In genomic region chr15:52078197-52078875, GRCh38 we compare ENCODE assay signal across 13 cellular contexts. TPM values are rescaled to one million over a fixed set of nuclear protein-coding genes. Genes with fewer than 3 reads are reported as not detected.
DNase-seq lines count a peak whose midpoint lies in the region; ATAC-seq, FAIRE-seq and TF ChIP-seq lines count a peak whose summit lies in the region.
"Had no signal": no experiment of that assay in that cellular context is flagged by ENCODE, and none has a peak within 500 bp of the region (broad histone marks: within the 10 kb centered on the region; RNA-seq: fewer than 3 reads in every experiment).

No MANE protein-coding gene starts in this region.

- 77% methylated on average over 5 of the region's 10 CpGs; no CpG with 5 or more reads in 1 of the 2 experiments for WGBS in IMR-90 (ENCODE audit: extremely low coverage in 2 of 2, insufficient read length in 1 of 2), 2 experiments
- WGBS in smooth muscle cell (ENCODE audit: low lambda C conversion rate) = 87% methylated on average over 10 of the region's 10 CpGs

- H3K27ac ChIP-seq in IMR-90 (ENCODE audit: insufficient read depth, low read length) (no peak overlapping the region), astrocyte (ENCODE audit: low read depth, low read length) (no peak overlapping the region), smooth muscle cell (ENCODE audit: low read depth) (peak overlapping the region; percentile 94)

- H4K5ac ChIP-seq in IMR-90 (ENCODE audit: low read depth, low read length) = no peak overlapping the region

- peak overlapping the region; percentile 30; the same call in 1 of the 2 replicates for H3K4ac ChIP-seq in IMR-90 (ENCODE audit: low read depth, low read length)

- TF ChIP-seq POLR2A in IMR-90 (IDR thresholded peaks at IDR 0.05; ENCODE audit: low read depth, low read length) = no peak

- ATAC-seq in IMR-90 (ENCODE audit: low read depth) (no peak), left colon (peak; percentile 9)

- H4K20me1 ChIP-seq in IMR-90 (ENCODE audit: insufficient read depth, low read length) = no peaks in the 10 kb centered on the region
- H4K20me1 ChIP-seq in astrocyte (ENCODE audit: insufficient read depth, low read length) = no peaks in the 10 kb centered on the region
- no peaks in the 10 kb centered on the region for H4K20me1 ChIP-seq in smooth muscle cell (ENCODE audit: low read depth)

- no peak overlapping the region for H3K14ac ChIP-seq in IMR-90 (replicated peaks; ENCODE audit: low read depth, low read length)

- TF ChIP-seq CTCF in IMR-90 (conservative IDR thresholded peaks at IDR 0.05; ENCODE audit: low read depth, low read length) (no peak), astrocyte (IDR thresholded peaks at IDR 0.05; ENCODE audit: insufficient read depth, low read depth, low read length) (no peak), smooth muscle cell (IDR thresholded peaks at IDR 0.05; ENCODE audit: borderline replicate concordance, insufficient read depth, poor library complexity, severe bottlenecking) (no peak)

- no peak overlapping the region for H2BK5ac ChIP-seq in IMR-90 (ENCODE audit: low read depth, low read length, poor library complexity, severe bottlenecking)

- no peak for FAIRE-seq in astrocyte (lab: Jason Lieb, UNC)

- no peak overlapping the region for H3K56ac ChIP-seq in IMR-90 (ENCODE audit: extremely low read depth, insufficient read depth, low read length)

- peak overlapping the region; percentile 95 for H3K27ac Mint-ChIP-seq in astrocyte (ENCODE audit: unreplicated experiment)
- H3K27ac Mint-ChIP-seq: activated CD4-positive, alpha-beta memory T cell treated with anti-CD3 and anti-CD28 coated beads, Interleukin-2, amount 10 ng/mL, durations not matched to agents 7 days and 5 days had no signal

- peak overlapping the region; percentile 52; the same call in 2 of the 3 replicates for H2BK15ac ChIP-seq in IMR-90 (ENCODE audit: low read depth, low read length)

- H3K4me3 Mint-ChIP-seq in astrocyte (ENCODE audit: unreplicated experiment) = no peak overlapping the region
- H3K4me3 Mint-ChIP-seq: activated CD4-positive, alpha-beta memory T cell treated with anti-CD3 and anti-CD28 coated beads, Interleukin-2, amount 10 ng/mL, durations not matched to agents 7 days and 5 days had no signal

- H3K79me2 ChIP-seq in astrocyte (ENCODE audit: insufficient read depth, low read length) (no peaks in the 10 kb centered on the region), smooth muscle cell (ENCODE audit: low read depth) (no peaks in the 10 kb centered on the region)

- H3K4me2 ChIP-seq in IMR-90 (ENCODE audit: low read depth, low read length) (no peak overlapping the region), astrocyte (ENCODE audit: low read length) (no peak overlapping the region), smooth muscle cell (no peak overlapping the region)

- no peak overlapping the region for H3K18ac ChIP-seq in IMR-90 (ENCODE audit: low read depth, low read length)

- H3K36me3 Mint-ChIP-seq in astrocyte (ENCODE audit: low read depth, unreplicated experiment) = no peaks in the 10 kb centered on the region

- peaks cover 32% of the 10 kb centered on the region for H3K4me1 Mint-ChIP-seq in astrocyte (ENCODE audit: low read depth, unreplicated experiment)

- peaks cover 16% of the 10 kb centered on the region for H3K4me1 ChIP-seq in IMR-90 (ENCODE audit: control insufficient read depth, insufficient read depth, low read length)
- H3K4me1 ChIP-seq in astrocyte (ENCODE audit: insufficient read depth, low read length) = peaks cover 11% of the 10 kb centered on the region
- peaks cover 14% of the 10 kb centered on the region for H3K4me1 ChIP-seq in smooth muscle cell (ENCODE audit: low read depth)

- no peaks in the 10 kb centered on the region for H3K36me3 ChIP-seq in IMR-90 (ENCODE audit: control insufficient read depth, insufficient read depth, low read length)
- no peaks in the 10 kb centered on the region for H3K36me3 ChIP-seq in astrocyte (ENCODE audit: insufficient read depth, low read length)
- no peaks in the 10 kb centered on the region for H3K36me3 ChIP-seq in smooth muscle cell (ENCODE audit: low read depth)

- peak overlapping the region; percentile 45 for H2AK9ac ChIP-seq in IMR-90 (replicated peaks; ENCODE audit: low read depth, low read length, poor library complexity)

- H3K9me1 ChIP-seq in IMR-90 (ENCODE audit: insufficient read depth, low read length) = peaks cover 18% of the 10 kb centered on the region

- TF ChIP-seq RAD21 in IMR-90 (IDR thresholded peaks at IDR 0.05; ENCODE audit: low read length) = no peak

- in situ Hi-C loops in IMR-90 (cut with MboI; ENCODE audit: low sequenced_read_pairs) = no loop called here

- no peak overlapping the region for H3K23ac ChIP-seq in IMR-90 (ENCODE audit: low read depth, low read length)

- BruUV-seq in IMR-90 (replicated peaks; lab: Mats Ljungman, UMichigan) = no TSS peak

- POLR2A ChIA-PET in IMR-90 (lab: Charles Lee; ENCODE audit: unreplicated experiment) = no interaction called here

- intact Hi-C loops in IMR-90 (cut with micrococcal nuclease) = no loop called here
- intact Hi-C loops in left colon (cut with DNase I, micrococcal nuclease) = no loop called here

- H2AFZ ChIP-seq in IMR-90 (replicated peaks; ENCODE audit: low read length, poor library complexity) (peak overlapping the region; percentile 3), astrocyte (ENCODE audit: low read depth, low read length) (no peak overlapping the region), smooth muscle cell (ENCODE audit: low read depth) (no peak overlapping the region)

- H3K27me3 ChIP-seq in IMR-90 (ENCODE audit: control insufficient read depth, insufficient read depth, low read length) (no peaks in the 10 kb centered on the region), astrocyte (ENCODE audit: insufficient read depth, low read length) (no peaks in the 10 kb centered on the region), smooth muscle cell (ENCODE audit: low read depth) (no peaks in the 10 kb centered on the region)

- dilution Hi-C loops in IMR-90 (cut with HindIII; ENCODE audit: low sequenced_read_pairs, unreplicated experiment) = no loop called here

- H3K9me3 Mint-ChIP-seq in astrocyte (ENCODE audit: unreplicated experiment) = no peaks in the 10 kb centered on the region
- H3K9me3 Mint-ChIP-seq: activated CD4-positive, alpha-beta memory T cell treated with anti-CD3 and anti-CD28 coated beads, Interleukin-2, amount 10 ng/mL, durations not matched to agents 7 days and 5 days had no signal

- H4K8ac ChIP-seq in IMR-90 (ENCODE audit: low read depth in 2 of 2, low read length in 2 of 2) = 0 out of 4 replicates have a peak overlapping the region, but pooled peaks of 1 of the 2 experiments have one; percentile 40

- H3K27me3 Mint-ChIP-seq in astrocyte (ENCODE audit: low read depth, unreplicated experiment) = no peaks in the 10 kb centered on the region
- H3K27me3 Mint-ChIP-seq: activated CD4-positive, alpha-beta memory T cell treated with anti-CD3 and anti-CD28 coated beads, Interleukin-2, amount 10 ng/mL, durations not matched to agents 7 days and 5 days had no signal

- H2AK5ac ChIP-seq in IMR-90 (ENCODE audit: low read depth, low read length) = peak overlapping the region; percentile 76

- peaks cover 13% of the 10 kb centered on the region for H3F3A ChIP-seq in smooth muscle cell (ENCODE audit: low read depth)

- no peaks in the 10 kb centered on the region for H3K79me1 ChIP-seq in IMR-90 (ENCODE audit: low read depth in 1 of 2, low read length in 2 of 2)

- H2BK20ac ChIP-seq in IMR-90 (ENCODE audit: low read depth, low read length) = peak overlapping the region; percentile 75

- DNase-seq in IMR-90 (no peak), astrocyte (ENCODE audit: low read depth) (no peak), left colon (no peak), smooth muscle cell (lab: John Stamatoyannopoulos, UW; ENCODE audit: unreplicated experiment) (no peak), OCI-M1 (lab: John Stamatoyannopoulos, UW) (no peak), iPS-NIHi11 (ENCODE audit: low spot score) (no peak)
- DNase-seq in stimulated activated CD4-positive, alpha-beta T cell treated with anti-CD3 and anti-CD28 coated beads, Interleukin-15, amount 100 ng/mL, for 24 hours = no peak
- DNase-seq: DMS79 had no signal

- no peaks in the 10 kb centered on the region for H3K9me3 ChIP-seq in IMR-90 (ENCODE audit: control insufficient read depth, insufficient read depth, low read length)
- H3K9me3 ChIP-seq in astrocyte (ENCODE audit: insufficient read depth, low read depth, low read length) = no peaks in the 10 kb centered on the region
- no peaks in the 10 kb centered on the region for H3K9me3 ChIP-seq in smooth muscle cell (replicated peaks; ENCODE audit: low read depth)

- H4K91ac ChIP-seq in IMR-90 (ENCODE audit: insufficient read depth, low read depth, low read length) = peak overlapping the region; percentile 23

- H2BK120ac ChIP-seq in IMR-90 (ENCODE audit: low read depth, low read length) = peak overlapping the region; percentile 14

- H3K9ac ChIP-seq in IMR-90 (ENCODE audit: low read depth, low read length) (no peak overlapping the region), astrocyte (ENCODE audit: low read length) (no peak overlapping the region), smooth muscle cell (ENCODE audit: low read depth) (peak overlapping the region; percentile 76)

- CTCF ChIA-PET in IMR-90 (lab: Yijun Ruan, JAX) = interaction anchor here (0.6 to 1.4 kb wide), 3 partner anchors 49 to 149 kb away, joined by 3 to 4 read pairs (median 3); no protein-coding TSS in a partner anchor

- H3K4me3 ChIP-seq in IMR-90 (ENCODE audit: insufficient read depth, low read depth, low read length) (no peak overlapping the region), astrocyte (ENCODE audit: insufficient read depth, low read depth, low read length) (no peak overlapping the region), smooth muscle cell (no peak overlapping the region)
- H3K4me3 ChIP-seq: GM12878 had no signal

TF ChIP-seq in IMR-90, 13 proteins besides CTCF, POLR2A, EP300 and RAD21 (continues in another document):
- TF ChIP-seq RCOR1 (IDR thresholded peaks at IDR 0.05; ENCODE audit: insufficient replicate concordance, low read length) = no peak
- no peak for TF ChIP-seq NFE2L2 (IDR thresholded peaks at IDR 0.05; ENCODE audit: low read depth, low read length)
- no peak for TF ChIP-seq RFX5 (IDR thresholded peaks at IDR 0.05; ENCODE audit: low read depth, low read length)

RNA-seq across cellular contexts. Expression of gene BCL2L10, which starts 34.2 kb away (rescaled TPM):
- total RNA-seq in IMR-90 (2012; rRNA removed) = not detected in 2 replicates
- not detected in 2 replicates for polyA plus RNA-seq in IMR-90 (2012; rRNA removed)
- 0.07 and 0.08 TPM in 2 replicates for polyA plus RNA-seq in IMR-90 (2012; cell fraction: cytosol; rRNA removed)
- polyA plus RNA-seq in IMR-90 (2012; cell fraction: nucleus; rRNA removed; ENCODE audit: low replicate concordance) = 0.10 and 0.31 TPM in 2 replicates
- total RNA-seq in astrocyte = not detected in 2 replicates
- total RNA-seq in left colon = 1 to 10 TPM in 1 of 2 donors, under 1 TPM in 1; 0.55 to 1.3 TPM
- 0.31 TPM in 1 of 2 replicates, not detected in the other for total RNA-seq in smooth muscle cell
- not detected in 2 replicates for polyA plus RNA-seq in smooth muscle cell
- total RNA-seq: activated CD4-positive, alpha-beta memory T cell treated with anti-CD3 and anti-CD28 coated beads, Interleukin-2, amount 10 ng/mL, durations not matched to agents 7 days and 5 days; cardiac septum; subcutaneous adipose tissue; urinary bladder had no signal

RNA-seq across cellular contexts. Expression of gene MAPK6, which starts 59.3 kb away (rescaled TPM):
- 60.6 and 84.2 TPM in 2 replicates for total RNA-seq in IMR-90 (2012; rRNA removed)
- polyA plus RNA-seq in IMR-90 (2012; rRNA removed) = 17.9 and 22.6 TPM in 2 replicates
- 5.0 and 5.8 TPM in 2 replicates for polyA plus RNA-seq in IMR-90 (2012; cell fraction: cytosol; rRNA removed)
- 2.0 and 13.3 TPM in 2 replicates for polyA plus RNA-seq in IMR-90 (2012; cell fraction: nucleus; rRNA removed; ENCODE audit: low replicate concordance)
- total RNA-seq in astrocyte = 96.6 and 98.2 TPM in 2 replicates
- total RNA-seq in left colon = 10 to 100 TPM; 68.8 to 75.5 TPM
- total RNA-seq in smooth muscle cell = 107 and 115 TPM in 2 replicates
- polyA plus RNA-seq in smooth muscle cell = 26.8 and 38.6 TPM in 2 replicates
